In genomic region chr6:27545271-27546046, GRCh38 we compare ENCODE assay signal across 1 cellular context.
TF ChIP-seq lines count a peak whose summit lies in the region.

No MANE protein-coding gene starts in this region.

TF ChIP-seq in HepG2, 621 proteins besides CTCF, POLR2A, EP300 and RAD21 (continued from another document and continues in another):
- no peak for TF ChIP-seq SKIL (CRISPR knock-in tag; IDR thresholded peaks at IDR 0.05; ENCODE audit: borderline replicate concordance)
- no peak for TF ChIP-seq JARID2 (CRISPR knock-in tag; IDR thresholded peaks at IDR 0.05; ENCODE audit: insufficient replicate concordance)
- TF ChIP-seq NCOR1 (IDR thresholded peaks at IDR 0.05; ENCODE audit: borderline replicate concordance, low read length): 0 out of 2 replicates have a peak, but pooled peaks have one; percentile 35
- no peak for TF ChIP-seq NONO (IDR thresholded peaks at IDR 0.05)
- no peak; the same call in 1 of the 2 replicates for TF ChIP-seq NONO (CRISPR knock-in tag; conservative IDR thresholded peaks at IDR 0.05)
- TF ChIP-seq POGZ (CRISPR knock-in tag; IDR thresholded peaks at IDR 0.05): peak; percentile 59
- TF ChIP-seq LRRFIP1 (CRISPR knock-in tag; conservative IDR thresholded peaks at IDR 0.05): no peak
- TF ChIP-seq NKX3-1 (CRISPR knock-in tag; IDR thresholded peaks at IDR 0.05): peak; percentile 90
- peak; percentile 90; the same call in 1 of the 2 replicates for TF ChIP-seq ZKSCAN8 (CRISPR knock-in tag; IDR thresholded peaks at IDR 0.05; ENCODE audit: borderline replicate concordance)
- TF ChIP-seq MYPOP (CRISPR knock-in tag; IDR thresholded peaks at IDR 0.05): peak; percentile 94; the same call in 1 of the 2 replicates
- TF ChIP-seq ZNF839 (CRISPR knock-in tag; IDR thresholded peaks at IDR 0.05; ENCODE audit: borderline replicate concordance): no peak
- peak; percentile 58; the same call in 1 of the 2 replicates for TF ChIP-seq TSC22D2 (CRISPR knock-in tag; IDR thresholded peaks at IDR 0.05; ENCODE audit: borderline replicate concordance)
- TF ChIP-seq KLF11 (CRISPR knock-in tag; IDR thresholded peaks at IDR 0.05): no peak
- TF ChIP-seq ZBTB37 (CRISPR knock-in tag; IDR thresholded peaks at IDR 0.05): peak; percentile 72; the same call in 1 of the 2 replicates
- TF ChIP-seq ZNF580 (CRISPR knock-in tag; IDR thresholded peaks at IDR 0.05; ENCODE audit: borderline replicate concordance, low read depth): peak; percentile 98
- TF ChIP-seq ARID5B (CRISPR knock-in tag; IDR thresholded peaks at IDR 0.05): peak; percentile 90
- TF ChIP-seq CENPT (CRISPR knock-in tag; IDR thresholded peaks at IDR 0.05; ENCODE audit: low read depth): no peak
- TF ChIP-seq KDM4B (CRISPR knock-in tag; IDR thresholded peaks at IDR 0.05): no peak
- peak; percentile 53; the same call in 1 of the 2 replicates for TF ChIP-seq GMEB1 (CRISPR knock-in tag; IDR thresholded peaks at IDR 0.05; ENCODE audit: borderline replicate concordance)
- no peak for TF ChIP-seq ZNF496 (CRISPR knock-in tag; IDR thresholded peaks at IDR 0.05; ENCODE audit: insufficient replicate concordance)
- TF ChIP-seq ZHX2 (IDR thresholded peaks at IDR 0.05; ENCODE audit: low read depth): peak; percentile 87
- TF ChIP-seq ZHX2 (CRISPR knock-in tag; IDR thresholded peaks at IDR 0.05; ENCODE audit: borderline replicate concordance): no peak
- TF ChIP-seq HMGXB4 (CRISPR knock-in tag; IDR thresholded peaks at IDR 0.05; ENCODE audit: borderline replicate concordance in 1 of 2, low read depth in 1 of 2): peak; percentile 99 to 100
- peak; percentile 62 for TF ChIP-seq FOSL2 (CRISPR knock-in tag; IDR thresholded peaks at IDR 0.05)
- TF ChIP-seq ESRRA (CRISPR knock-in tag; IDR thresholded peaks at IDR 0.05; ENCODE audit: low read depth): peak; percentile 64
- no peak for TF ChIP-seq ZNF251 (CRISPR knock-in tag; IDR thresholded peaks at IDR 0.05)
- peak; percentile 60; the same call in 1 of the 2 replicates for TF ChIP-seq HOXD1 (CRISPR knock-in tag; IDR thresholded peaks at IDR 0.05)
